In the genomic region with DNA sequence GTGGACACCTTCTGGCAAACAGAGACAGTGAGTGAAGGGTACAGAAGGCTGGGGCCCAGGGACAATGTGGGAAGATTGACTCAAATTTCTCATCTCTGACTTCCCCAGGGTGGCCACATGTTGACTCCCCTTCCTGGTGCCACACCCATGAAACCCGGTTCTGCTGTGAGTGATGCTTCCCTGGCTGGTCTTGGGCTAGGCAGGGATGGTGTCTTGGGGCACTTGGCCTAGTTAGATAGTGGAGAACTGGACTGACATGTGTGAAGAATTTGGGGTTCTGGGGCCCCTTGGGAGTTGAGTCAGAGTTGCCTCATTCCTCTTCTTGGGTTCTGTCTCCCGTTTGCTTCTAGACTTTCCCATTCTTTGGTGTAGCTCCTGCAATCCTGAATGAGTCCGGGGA, we compare ENCODE assay signal across 20 cellular contexts. TPM values are rescaled to one million over a fixed set of nuclear protein-coding genes. Genes with fewer than 3 reads are reported as not detected.
DNase-seq lines count a peak whose midpoint lies in the region; ATAC-seq and TF ChIP-seq lines count a peak whose summit lies in the region.
"Had no signal": no experiment of that assay in that cellular context is flagged by ENCODE, and none has a peak within 500 bp of the region (broad histone marks: within the 10 kb centered on the region; RNA-seq: fewer than 3 reads in every experiment).

No MANE protein-coding gene starts in this region.

- H3K4me3 ChIP-seq in breast epithelium (no peak overlapping the region), mammary epithelial cell (replicated peaks in 1 of 3; ENCODE audit: insufficient read depth in 1 of 3, low read depth in 2 of 3, low read length in 3 of 3) (no peak overlapping the region), epithelial cell of esophagus (ENCODE audit: low read length) (no peak overlapping the region), subcutaneous abdominal adipose tissue (ENCODE audit: low read depth in 1 of 5, low read length in 5 of 5) (no peak overlapping the region), GM23338 (no peak overlapping the region)
- H3K4me3 ChIP-seq: left lung had no signal

- H3K4me2 ChIP-seq in mammary epithelial cell (ENCODE audit: insufficient read depth, low read depth, low read length), result no peak overlapping the region
- no peak overlapping the region for H3K4me2 ChIP-seq in GM23338

- H3K9me3 ChIP-seq in breast epithelium (no peaks in the 10 kb centered on the region), mammary epithelial cell (replicated peaks; ENCODE audit: insufficient read depth, low read length) (no peaks in the 10 kb centered on the region), subcutaneous abdominal adipose tissue (ENCODE audit: control insufficient read depth in 5 of 5, low read length in 5 of 5) (no peaks in the 10 kb centered on the region)
- H3K9me3 ChIP-seq: left lung, neutrophil had no signal

- no TSS peak for BruUV-seq in mammary epithelial cell (replicated peaks; lab: Mats Ljungman, UMichigan)

- H4K20me1 ChIP-seq in mammary epithelial cell (ENCODE audit: insufficient read depth, low read length), result no peaks in the 10 kb centered on the region
- H4K20me1 ChIP-seq in GM23338 (replicated peaks; ENCODE audit: insufficient read depth), result no peaks in the 10 kb centered on the region

- dilution Hi-C loops in mammary epithelial cell (cut with HindIII; ENCODE audit: low sequenced_read_pairs), result no loop called here

- ATAC-seq in GM23338, result no peak
- ATAC-seq: activated CD4-positive, CD25-positive, alpha-beta regulatory T cell treated with anti-CD3 and anti-CD28 coated beads, Interleukin-2, amount 50 U/mL, for 24 hours; left lung had no signal

- H3K9ac ChIP-seq in mammary epithelial cell (ENCODE audit: insufficient read depth, low read length) (no peak overlapping the region), subcutaneous abdominal adipose tissue (ENCODE audit: low read length in 5 of 5) (no peak overlapping the region)

- peaks cover 24% of the 10 kb centered on the region for H3K36me3 Mint-ChIP-seq in GM23338 (ENCODE audit: low read depth)

- in situ Hi-C loops in mammary epithelial cell (cut with MboI; ENCODE audit: low sequenced_read_pairs in 2 of 2), result no loop called here

- H3K27me3 ChIP-seq in breast epithelium (no peaks in the 10 kb centered on the region), mammary epithelial cell (ENCODE audit: insufficient read depth, low read length) (no peaks in the 10 kb centered on the region), subcutaneous abdominal adipose tissue (ENCODE audit: control insufficient read depth in 5 of 5, insufficient read depth in 4 of 5, low read length in 5 of 5) (no peaks in the 10 kb centered on the region), GM23338 (ENCODE audit: insufficient read depth) (no peaks in the 10 kb centered on the region)
- H3K27me3 ChIP-seq: brain microvascular endothelial cell, left lung, neutrophil had no signal

- H3K79me2 ChIP-seq in mammary epithelial cell (ENCODE audit: insufficient read depth, low read length) (no peaks in the 10 kb centered on the region), GM23338 (replicated peaks; ENCODE audit: insufficient read depth) (no peaks in the 10 kb centered on the region)

- no peaks in the 10 kb centered on the region for H3K9me3 Mint-ChIP-seq in GM23338

- no peak overlapping the region for H3K4me3 Mint-ChIP-seq in GM23338
- H3K4me3 Mint-ChIP-seq: activated naive CD8-positive, alpha-beta T cell had no signal

- no peak for TF ChIP-seq POLR2A in breast epithelium (IDR thresholded peaks at IDR 0.05)

- no peaks in the 10 kb centered on the region for H3K4me1 Mint-ChIP-seq in GM23338

- H3K27ac ChIP-seq in breast epithelium, result peak overlapping the region; percentile 78 to 87
- no peak overlapping the region for H3K27ac ChIP-seq in mammary epithelial cell (ENCODE audit: insufficient read depth, low read depth, low read length)
- H3K27ac ChIP-seq in subcutaneous abdominal adipose tissue (ENCODE audit: low read depth, low read length), result peak overlapping the region; percentile 85
- H3K27ac ChIP-seq in GM23338 (ENCODE audit: low read depth), result no peak overlapping the region
- H3K27ac ChIP-seq: brain microvascular endothelial cell, neutrophil had no signal

- 95% methylated on average over 2 of the region's 3 CpGs for WGBS in mammary epithelial cell (ENCODE audit: low coverage, missing lambda C conversion rate)

- peaks cover 8% of the 10 kb centered on the region; the same call in 1 of the 2 replicates for H3K9me2 ChIP-seq in GM23338 (ENCODE audit: insufficient read depth)

- TF ChIP-seq CTCF in breast epithelium (IDR thresholded peaks at IDR 0.05) (no peak), mammary epithelial cell (conservative IDR thresholded peaks at IDR 0.05 in 1 of 2, IDR thresholded peaks at IDR 0.05 in 1 of 2; ENCODE audit: extremely low read depth in 1 of 2, insufficient read depth in 1 of 2, low read depth in 1 of 2, low read length in 2 of 2) (no peak), epithelial cell of esophagus (IDR thresholded peaks at IDR 0.05; ENCODE audit: insufficient read depth, low read depth, low read length, missing control alignments) (no peak), GM20000 (IDR thresholded peaks at IDR 0.05; ENCODE audit: extremely low read depth, missing control alignments) (no peak), GM23338 (conservative IDR thresholded peaks at IDR 0.05; ENCODE audit: low read depth in 2 of 2) (no peak)

- DNase-seq in breast epithelium (ENCODE audit: low spot score in 2 of 2) (no peak), mammary epithelial cell (no peak), ELR (ENCODE audit: low read depth) (peak; percentile 24), epithelial cell of esophagus (ENCODE audit: low read depth) (peak; percentile 40), GM20000 (ENCODE audit: low spot score) (no peak), nucleus accumbens (lab: John Stamatoyannopoulos, UW) (no peak), GM23338 (ENCODE audit: low spot score) (no peak)
- DNase-seq: activated CD8-positive, alpha-beta memory T cell treated with anti-CD3 and anti-CD28 coated beads, Interleukin-2, amount 50 U/mL, for 48 hours; brain microvascular endothelial cell; cortex of kidney; H7; left lung; NCI-H1436; NCI-H748 treated with DMSO at 0.1 percent for 48 hours; OCI-M1; T1000 had no signal

- H3K36me3 ChIP-seq in breast epithelium (no peaks in the 10 kb centered on the region), mammary epithelial cell (ENCODE audit: insufficient read depth, low read length) (peaks cover 23% of the 10 kb centered on the region), subcutaneous abdominal adipose tissue (ENCODE audit: control insufficient read depth in 5 of 5, insufficient read depth in 5 of 5, low read length in 5 of 5) (peaks cover 14 to 83% (median 72%) of the 10 kb centered on the region in 5 donors), GM23338 (ENCODE audit: insufficient read depth) (peaks cover 9% of the 10 kb centered on the region)

- intact Hi-C loops in breast epithelium (cut with DNase I; ENCODE audit: low total_unique reads) (no loop called here), mammary epithelial cell (cut with micrococcal nuclease) (no loop called here)

- H2AFZ ChIP-seq in mammary epithelial cell (ENCODE audit: low read depth, low read length), result no peak overlapping the region
- no peak overlapping the region for H2AFZ ChIP-seq in GM23338

- H3F3A ChIP-seq in GM23338 (replicated peaks; ENCODE audit: low read depth), result no peaks in the 10 kb centered on the region

- H3K4me1 ChIP-seq in breast epithelium (no peaks in the 10 kb centered on the region), mammary epithelial cell (ENCODE audit: insufficient read depth, low read length) (peaks cover 31% of the 10 kb centered on the region), subcutaneous abdominal adipose tissue (ENCODE audit: control insufficient read depth in 5 of 5, insufficient read depth in 5 of 5, low read length in 5 of 5) (peaks cover 0 to 37% (median 16%) of the 10 kb centered on the region in 5 donors), GM23338 (ENCODE audit: insufficient read depth) (no peaks in the 10 kb centered on the region)

- peaks cover 3% of the 10 kb centered on the region for H3K27me3 Mint-ChIP-seq in GM23338 (ENCODE audit: insufficient read depth, low read depth, poor library complexity)
- H3K27me3 Mint-ChIP-seq: activated naive CD8-positive, alpha-beta T cell had no signal

- CTCF ChIA-PET in mammary epithelial cell (lab: Charles Lee; ENCODE audit: low non-redundant PET), result no interaction called here

- no peak overlapping the region for H3K27ac Mint-ChIP-seq in GM23338
- H3K27ac Mint-ChIP-seq: activated naive CD8-positive, alpha-beta T cell had no signal

TF ChIP-seq in GM23338, 12 proteins besides CTCF, POLR2A, EP300 and RAD21 (continues in another document):
- no peak for TF ChIP-seq POLR2AphosphoS5 (IDR thresholded peaks at IDR 0.05; ENCODE audit: low read depth)
- no peak for TF ChIP-seq STAT1 (IDR thresholded peaks at IDR 0.05; ENCODE audit: unreplicated experiment)
- TF ChIP-seq NANOG (IDR thresholded peaks at IDR 0.05; ENCODE audit: borderline replicate concordance), result no peak
- TF ChIP-seq JUNB (IDR thresholded peaks at IDR 0.05; ENCODE audit: unreplicated experiment), result no peak
- TF ChIP-seq ZNF114 (CRISPR knock-in tag; IDR thresholded peaks at IDR 0.05), result no peak

RNA-seq across cellular contexts. Expression of gene GSS, which starts 34.2 kb away (rescaled TPM):
- 10 to 100 TPM; 33.4 to 61.9 (median 53.7) TPM for total RNA-seq in breast epithelium
- 100 to 1,000 TPM; 102 to 115 TPM for total RNA-seq in mammary epithelial cell
- 127 TPM for polyA plus RNA-seq in mammary epithelial cell
- 147 TPM for polyA minus RNA-seq in mammary epithelial cell
- 47.5 and 63.3 TPM in 2 replicates for total RNA-seq in GM23338 (2014; rRNA removed; shearing (Covaris generic))
- polyA plus RNA-seq in GM23338 (2016; fragmentation: Nextera tagmentation; extraction: Ambion mirVana), result 31.4 and 34.0 TPM in 2 replicates

RNA-seq across cellular contexts. Expression of gene MYH7B, which starts 34.2 kb away (rescaled TPM):
- total RNA-seq in breast epithelium (1 to 10 TPM in 1 of 3 donors, under 1 TPM in 2; 0.66 to 1.1 (median 0.73) TPM), mammary epithelial cell (under 1 TPM; under 0.01 to 0.28 TPM)
- polyA plus RNA-seq in mammary epithelial cell (0.11 TPM), GM23338 (2016; fragmentation: Nextera tagmentation; extraction: Ambion mirVana) (1.0 and 1.1 TPM in 2 replicates)
- not detected for polyA minus RNA-seq in mammary epithelial cell
- 0.10 and 0.78 TPM in 2 replicates for total RNA-seq in GM23338 (2014; rRNA removed; shearing (Covaris generic))

RNA-seq across cellular contexts. Expression of gene ACSS2, which starts 45.0 kb away (rescaled TPM):
- total RNA-seq in breast epithelium (100 to 1,000 TPM in 1 of 3 donors, 10 to 100 TPM in 2; 70.1 to 137 (median 71.1) TPM), mammary epithelial cell (100 to 1,000 TPM in 1 of 2 donors, 10 to 100 TPM in 1; 79.5 to 103 TPM)
- polyA plus RNA-seq in mammary epithelial cell (104 TPM), GM23338 (2016; fragmentation: Nextera tagmentation; extraction: Ambion mirVana) (26.1 and 26.8 TPM in 2 replicates)
- 396 TPM for polyA minus RNA-seq in mammary epithelial cell
- 43.4 and 49.3 TPM in 2 replicates for total RNA-seq in GM23338 (2014; rRNA removed; shearing (Covaris generic))

RNA-seq across cellular contexts. Expression of gene GGT7, which starts 48.8 kb away (rescaled TPM):
- 10 to 100 TPM; 13.1 to 21.8 (median 16.4) TPM for total RNA-seq in breast epithelium
- total RNA-seq in mammary epithelial cell, result 10 to 100 TPM; 13.8 to 19.1 TPM
- 4.5 TPM for polyA plus RNA-seq in mammary epithelial cell
- 6.6 TPM for polyA minus RNA-seq in mammary epithelial cell
- 23.6 and 24.9 TPM in 2 replicates for total RNA-seq in GM23338 (2014; rRNA removed; shearing (Covaris generic))
- 19.0 and 24.6 TPM in 2 replicates for polyA plus RNA-seq in GM23338 (2016; fragmentation: Nextera tagmentation; extraction: Ambion mirVana)

Comparison
In these comparisons a context has a peak if more than half of its experiments do, and no peak if none do; other contexts are left out.
1. H3K27ac ChIP-seq: peak in breast epithelium (2 of 2) and subcutaneous abdominal adipose tissue (single experiment); none in mammary epithelial cell (single experiment) and GM23338 (single experiment).
2. DNase-seq: peak in ELR (single experiment) and epithelial cell of esophagus (single experiment); none in breast epithelium (0 of 2), mammary epithelial cell (single experiment), GM20000 (single experiment), nucleus accumbens (0 of 56) and GM23338 (single experiment).